10 cellular contexts compared by ENCODE assay signal in the genomic region with DNA sequence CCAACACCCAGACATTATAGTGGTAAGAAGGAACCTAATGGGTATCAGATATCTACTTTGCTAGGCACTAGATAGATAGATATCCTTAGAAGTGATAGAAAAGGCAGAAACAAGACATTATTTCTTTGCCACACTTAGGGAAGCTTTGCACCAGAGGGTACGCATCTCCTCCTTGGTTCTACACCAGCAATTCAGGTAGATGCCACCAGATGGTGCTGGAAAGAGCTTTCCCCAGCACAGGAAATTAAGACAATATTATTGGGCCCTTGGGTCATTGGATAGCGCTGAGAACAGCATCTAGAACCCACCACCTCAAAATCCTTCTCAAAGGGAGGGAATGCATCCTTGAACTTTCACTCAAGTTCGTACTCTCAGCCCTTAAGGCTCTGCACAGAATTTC.
DNase-seq lines count a peak whose midpoint lies in the region; ATAC-seq, FAIRE-seq and TF ChIP-seq lines count a peak whose summit lies in the region.
"Had no signal": no experiment of that assay in that cellular context is flagged by ENCODE, and none has a peak within 500 bp of the region (broad histone marks: within the 10 kb centered on the region; RNA-seq: fewer than 3 reads in every experiment).

No MANE protein-coding gene starts in this region.

- H3K27ac Mint-ChIP-seq in naive thymus-derived CD8-positive, alpha-beta T cell, result no peak overlapping the region
- H3K27ac Mint-ChIP-seq: activated CD4-positive, alpha-beta memory T cell treated with anti-CD3 and anti-CD28 coated beads for 36 hours; brain had no signal

- H3K9me3 ChIP-seq in WERI-Rb-1 (ENCODE audit: severe bottlenecking), result no peaks in the 10 kb centered on the region
- no peaks in the 10 kb centered on the region for H3K9me3 ChIP-seq in left lung

- no peaks in the 10 kb centered on the region for H3K4me1 Mint-ChIP-seq in naive thymus-derived CD8-positive, alpha-beta T cell

- no peaks in the 10 kb centered on the region for H3K27me3 ChIP-seq in WERI-Rb-1 (ENCODE audit: insufficient read depth, low read depth, severe bottlenecking)
- H3K27me3 ChIP-seq in left lung, result peaks cover 0 to 8% of the 10 kb centered on the region in 2 donors

- no peaks in the 10 kb centered on the region for H3K4me1 ChIP-seq in left lung

- peaks cover 5 to 35% (median 11%) of the 10 kb centered on the region in 5 donors for H3K27me3 Mint-ChIP-seq in naive thymus-derived CD8-positive, alpha-beta T cell

- H3K36me3 ChIP-seq in WERI-Rb-1 (no peaks in the 10 kb centered on the region), left lung (no peaks in the 10 kb centered on the region)

- no peak overlapping the region for H3K4me3 Mint-ChIP-seq in naive thymus-derived CD8-positive, alpha-beta T cell
- H3K4me3 Mint-ChIP-seq: activated CD4-positive, alpha-beta memory T cell treated with anti-CD3 and anti-CD28 coated beads for 36 hours; brain had no signal

- H3K4me3 ChIP-seq in WERI-Rb-1 (ENCODE audit: low read depth, low read length) (no peak overlapping the region), left lung (no peak overlapping the region)

- intact Hi-C loops in left lung (cut with DNase I), result no loop called here

- H3K27ac ChIP-seq in WERI-Rb-1 (no peak overlapping the region), left lung (no peak overlapping the region)

- peaks cover 0 to 5% (median 0%) of the 10 kb centered on the region in 9 donors for H3K9me3 Mint-ChIP-seq in naive thymus-derived CD8-positive, alpha-beta T cell
- H3K9me3 Mint-ChIP-seq: activated CD4-positive, alpha-beta memory T cell treated with anti-CD3 and anti-CD28 coated beads for 36 hours had no signal

- POLR2A ChIA-PET in naive thymus-derived CD8-positive, alpha-beta T cell (lab: Charles Lee), result no interaction called here

- DNase-seq in D721Med (ENCODE audit: insufficient read length, low spot score), result no peak
- peak; percentile 45 for DNase-seq in HT-29 (ENCODE audit: low spot score)
- peak; percentile 35 for DNase-seq in WERI-Rb-1
- DNase-seq in left lung, result no peak
- DNase-seq in naive thymus-derived CD8-positive, alpha-beta T cell, result no peak
- DNase-seq in NCI-H187 treated with DMSO at 0.1 percent for 48 hours (lab: John Stamatoyannopoulos, UW), result no peak
- DNase-seq in SIG-M5 (lab: John Stamatoyannopoulos, UW), result no peak
- DNase-seq: activated CD4-positive, alpha-beta memory T cell treated with anti-CD3 and anti-CD28 coated beads for 36 hours had no signal

- no peaks in the 10 kb centered on the region for H3K36me3 Mint-ChIP-seq in naive thymus-derived CD8-positive, alpha-beta T cell
- H3K36me3 Mint-ChIP-seq: activated CD4-positive, alpha-beta memory T cell treated with anti-CD3 and anti-CD28 coated beads for 36 hours; brain had no signal

- FAIRE-seq in D721Med (lab: Jason Lieb, UNC), result no peak

- peak; percentile 35 for ATAC-seq in left lung
- no peak for ATAC-seq in naive thymus-derived CD8-positive, alpha-beta T cell
- no peak for ATAC-seq in HG03139 (IDR thresholded peaks at IDR 0.05; ENCODE audit: unreplicated experiment)

- TF ChIP-seq CTCF in D721Med (IDR thresholded peaks at IDR 0.05; ENCODE audit: insufficient read depth, missing control alignments), result peak; percentile 65
- TF ChIP-seq CTCF in WERI-Rb-1 (IDR thresholded peaks at IDR 0.05; ENCODE audit: low read depth, low read length), result peak; percentile 63
- peak in 1 of 2 donors; percentile 28 for TF ChIP-seq CTCF in left lung (IDR thresholded peaks at IDR 0.05)

Comparison
In these comparisons a context has a peak if more than half of its experiments do, and no peak if none do; other contexts are left out.
1. DNase-seq: peak in HT-29 (single experiment) and WERI-Rb-1 (single experiment); none in D721Med (single experiment), left lung (0 of 2), naive thymus-derived CD8-positive, alpha-beta T cell (0 of 10), NCI-H187 treated with DMSO at 0.1 percent for 48 hours (single experiment) and SIG-M5 (single experiment).